In the genomic region with DNA sequence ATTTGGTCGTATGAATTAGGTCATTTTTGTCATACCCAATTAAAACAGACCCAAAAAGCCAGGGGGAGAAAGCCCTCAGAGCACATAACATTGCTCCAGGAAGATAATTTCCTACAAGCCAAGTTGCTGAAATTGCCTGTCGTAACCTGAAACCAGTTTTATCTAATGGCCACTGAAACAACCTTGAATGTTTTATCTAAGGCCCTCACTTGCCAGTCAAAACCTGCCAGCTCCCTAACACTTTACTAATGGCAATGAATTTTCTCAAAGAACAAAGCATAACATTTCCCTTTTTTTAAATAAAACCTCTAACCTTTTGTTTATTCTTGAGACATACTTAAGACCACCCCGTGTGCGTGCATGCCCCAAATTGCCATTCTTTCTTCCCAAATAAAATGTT, we compare ENCODE assay signal across 13 cellular contexts.
"Had no signal": no experiment of that assay in that cellular context is flagged by ENCODE, and none has a peak within 500 bp of the region (broad histone marks: within the 10 kb centered on the region; RNA-seq: fewer than 3 reads in every experiment).

No MANE protein-coding gene starts in this region.

- DNase-seq: activated CD4-positive, alpha-beta T cell treated with anti-CD3 and anti-CD28 coated beads, Interleukin-2, amount 10 ng/mL, durations not matched to agents 7 days and 5 days; activated CD8-positive, alpha-beta memory T cell treated with anti-CD3 and anti-CD28 coated beads for 24 hours; activated gamma-delta T cell treated with Interleukin-2 at 50 U/mL for 16 hours; amniotic stem cell; cortex of kidney; effector CD8-positive, alpha-beta T cell; foreskin keratinocyte; lower lobe of right lung; right lobe of liver; stimulated activated naive CD8-positive, alpha-beta T cell treated with anti-CD3 and anti-CD28 coated beads, Interleukin-15, Interleukin-2, amounts not matched to agents 100 U/mL and 50 U/mL, for 24 hours; transverse colon had no signal

- H3K4me3 ChIP-seq: lower lobe of right lung, right lobe of liver, smooth muscle cell, transverse colon, vagina had no signal

- H3K27ac ChIP-seq: foreskin keratinocyte, lower lobe of right lung, right lobe of liver, transverse colon, vagina had no signal

- H3K36me3 ChIP-seq: lower lobe of right lung, right lobe of liver, transverse colon, vagina had no signal

- H3K4me1 ChIP-seq: foreskin keratinocyte, lower lobe of right lung, right lobe of liver, transverse colon, vagina had no signal

- H3K9me3 ChIP-seq: lower lobe of right lung, right lobe of liver, transverse colon, vagina had no signal
